8 cellular contexts compared by ENCODE assay signal in genomic region chr3:42803800-42804112, GRCh38. TPM values are rescaled to one million over a fixed set of nuclear protein-coding genes. Genes with fewer than 3 reads are reported as not detected.
DNase-seq lines count a peak whose midpoint lies in the region; ATAC-seq and TF ChIP-seq lines count a peak whose summit lies in the region.

No MANE protein-coding gene starts in this region.

- DNase-seq in WTC11 (ENCODE audit: low spot score) (peak; percentile 28), fibroblast of lung (ENCODE audit: low read depth in 2 of 2) (peak in 1 of 2 donors; percentile 29), neural crest cell (ENCODE audit: low read depth, low spot score) (no peak), COLO829 (ENCODE audit: low spot score) (no peak), NCI-H1694 (lab: John Stamatoyannopoulos, UW) (no peak)

- H2AFZ ChIP-seq in fibroblast of lung (ENCODE audit: low read length): peak overlapping the region; percentile 80

- peak overlapping the region; percentile 92 for H3K4me2 ChIP-seq in fibroblast of lung (ENCODE audit: extremely low read depth, insufficient read depth, low read length)

- peaks cover 38% of the 10 kb centered on the region for H3K4me1 Mint-ChIP-seq in WTC11
- peaks cover 50% of the 10 kb centered on the region for H3K4me1 Mint-ChIP-seq in neural crest cell

- H3K36me3 ChIP-seq in HUES48 (ENCODE audit: control insufficient read depth, insufficient read depth, low read length): peaks cover 7% of the 10 kb centered on the region; the same call in 1 of the 2 replicates
- H3K36me3 ChIP-seq in fibroblast of lung (ENCODE audit: control insufficient read depth, insufficient read depth, low read length): no peaks in the 10 kb centered on the region

- peaks cover 22% of the 10 kb centered on the region for H3K27me3 Mint-ChIP-seq in WTC11 (ENCODE audit: low read depth)
- peaks cover 15% of the 10 kb centered on the region for H3K27me3 Mint-ChIP-seq in neural crest cell (ENCODE audit: low read depth)

- H3K27ac ChIP-seq in HUES48 (ENCODE audit: low read depth, low read length): peak overlapping the region; percentile 86
- peak overlapping the region; percentile 93 for H3K27ac ChIP-seq in fibroblast of lung (ENCODE audit: insufficient read depth, low read length)

- no peaks in the 10 kb centered on the region for H3K9me3 ChIP-seq in HUES48 (ENCODE audit: control insufficient read depth, insufficient read depth, low read length)
- H3K9me3 ChIP-seq in fibroblast of lung (ENCODE audit: control insufficient read depth, insufficient read depth, low read depth, low read length): no peaks in the 10 kb centered on the region

- CTCF ChIA-PET in WTC11 (lab: Charles Lee): interaction anchor here (0.7 to 2.7 kb wide), 8 partner anchors 16 to 151 kb away, joined by 3 to 19 read pairs (median 6); no protein-coding TSS in a partner anchor

- POLR2A ChIA-PET in WTC11 (lab: Charles Lee): interaction anchor here (1.2 to 2.3 kb wide), 3 partner anchors 77 to 213 kb away, joined by 4 to 6 read pairs (median 6); partner anchors contain the start of genes NKTR and SS18L2

- H3K27me3 ChIP-seq in HUES48 (ENCODE audit: control insufficient read depth, insufficient read depth, low read length) (peaks cover 19% of the 10 kb centered on the region), fibroblast of lung (ENCODE audit: control insufficient read depth, insufficient read depth, low read length) (peaks cover 2% of the 10 kb centered on the region)

- H3K27ac Mint-ChIP-seq in WTC11 (peak overlapping the region; percentile 83), neural crest cell (ENCODE audit: unreplicated experiment) (peak overlapping the region; percentile 99)

- no peaks in the 10 kb centered on the region for H3K9me3 Mint-ChIP-seq in WTC11
- no peaks in the 10 kb centered on the region for H3K9me3 Mint-ChIP-seq in neural crest cell

- peaks cover 30% of the 10 kb centered on the region for H3K4me1 ChIP-seq in HUES48 (ENCODE audit: control insufficient read depth, insufficient read depth, low read length)
- no peaks in the 10 kb centered on the region for H3K4me1 ChIP-seq in fibroblast of lung (ENCODE audit: control insufficient read depth, extremely low read depth, insufficient read depth, low read length)

- H3K79me2 ChIP-seq in fibroblast of lung (ENCODE audit: control insufficient read depth, insufficient read depth, low read length): peaks cover 34% of the 10 kb centered on the region

- peak overlapping the region; percentile 95 for H3K4me3 Mint-ChIP-seq in WTC11
- peak overlapping the region; percentile 99 for H3K4me3 Mint-ChIP-seq in neural crest cell

- peak overlapping the region; percentile 91 for H3K4me3 ChIP-seq in GM08714 (ENCODE audit: low read length)
- H3K4me3 ChIP-seq in HUES48 (ENCODE audit: low read depth, low read length): peak overlapping the region; percentile 84
- H3K4me3 ChIP-seq in fibroblast of lung (replicated peaks in 1 of 4; ENCODE audit: control extremely low read depth in 1 of 4, insufficient read depth in 1 of 4, low read depth in 3 of 4, low read length in 4 of 4): peak overlapping the region; percentile 60 to 96 (median 80)

- TF ChIP-seq CTCF in WTC11 (IDR thresholded peaks at IDR 0.05) (no peak), fibroblast of lung (conservative IDR thresholded peaks at IDR 0.05 in 1 of 2, IDR thresholded peaks at IDR 0.05 in 1 of 2; ENCODE audit: low read depth in 1 of 2, low read length in 2 of 2) (no peak), neural crest cell (conservative IDR thresholded peaks at IDR 0.05) (no peak)

- H3K36me3 Mint-ChIP-seq in WTC11: peaks cover 10% of the 10 kb centered on the region
- peaks cover 5% of the 10 kb centered on the region for H3K36me3 Mint-ChIP-seq in neural crest cell (ENCODE audit: low read depth)

- peak; percentile 32 for ATAC-seq in GM21447 (IDR thresholded peaks at IDR 0.05; ENCODE audit: unreplicated experiment)
- peak; percentile 13 for ATAC-seq in WTC11

- H4K20me1 ChIP-seq in fibroblast of lung (ENCODE audit: control insufficient read depth, extremely low read depth, insufficient read depth, low read length): no peaks in the 10 kb centered on the region

- peak overlapping the region; percentile 81 for H3K9ac ChIP-seq in HUES48 (ENCODE audit: low read depth, low read length)
- peak overlapping the region; percentile 80 for H3K9ac ChIP-seq in fibroblast of lung (ENCODE audit: insufficient read depth, low read length)

TF ChIP-seq in WTC11, 78 proteins besides CTCF, POLR2A, EP300 and RAD21 (continues in another document):
- TF ChIP-seq, protein P1, sequence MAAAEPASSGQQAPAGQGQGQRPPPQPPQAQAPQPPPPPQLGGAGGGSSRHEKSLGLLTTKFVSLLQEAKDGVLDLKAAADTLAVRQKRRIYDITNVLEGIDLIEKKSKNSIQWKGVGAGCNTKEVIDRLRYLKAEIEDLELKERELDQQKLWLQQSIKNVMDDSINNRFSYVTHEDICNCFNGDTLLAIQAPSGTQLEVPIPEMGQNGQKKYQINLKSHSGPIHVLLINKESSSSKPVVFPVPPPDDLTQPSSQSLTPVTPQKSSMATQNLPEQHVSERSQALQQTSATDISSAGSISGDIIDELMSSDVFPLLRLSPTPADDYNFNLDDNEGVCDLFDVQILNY (CRISPR knock-in tag; IDR thresholded peaks at IDR 0.05): no peak
- TF ChIP-seq, protein P2, sequence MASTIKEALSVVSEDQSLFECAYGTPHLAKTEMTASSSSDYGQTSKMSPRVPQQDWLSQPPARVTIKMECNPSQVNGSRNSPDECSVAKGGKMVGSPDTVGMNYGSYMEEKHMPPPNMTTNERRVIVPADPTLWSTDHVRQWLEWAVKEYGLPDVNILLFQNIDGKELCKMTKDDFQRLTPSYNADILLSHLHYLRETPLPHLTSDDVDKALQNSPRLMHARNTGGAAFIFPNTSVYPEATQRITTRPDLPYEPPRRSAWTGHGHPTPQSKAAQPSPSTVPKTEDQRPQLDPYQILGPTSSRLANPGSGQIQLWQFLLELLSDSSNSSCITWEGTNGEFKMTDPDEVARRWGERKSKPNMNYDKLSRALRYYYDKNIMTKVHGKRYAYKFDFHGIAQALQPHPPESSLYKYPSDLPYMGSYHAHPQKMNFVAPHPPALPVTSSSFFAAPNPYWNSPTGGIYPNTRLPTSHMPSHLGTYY (CRISPR knock-in tag; IDR thresholded peaks at IDR 0.05): no peak
- no peak for TF ChIP-seq ZNF317 (CRISPR knock-in tag; IDR thresholded peaks at IDR 0.05; ENCODE audit: borderline replicate concordance, low read depth)
- TF ChIP-seq, protein P3, sequence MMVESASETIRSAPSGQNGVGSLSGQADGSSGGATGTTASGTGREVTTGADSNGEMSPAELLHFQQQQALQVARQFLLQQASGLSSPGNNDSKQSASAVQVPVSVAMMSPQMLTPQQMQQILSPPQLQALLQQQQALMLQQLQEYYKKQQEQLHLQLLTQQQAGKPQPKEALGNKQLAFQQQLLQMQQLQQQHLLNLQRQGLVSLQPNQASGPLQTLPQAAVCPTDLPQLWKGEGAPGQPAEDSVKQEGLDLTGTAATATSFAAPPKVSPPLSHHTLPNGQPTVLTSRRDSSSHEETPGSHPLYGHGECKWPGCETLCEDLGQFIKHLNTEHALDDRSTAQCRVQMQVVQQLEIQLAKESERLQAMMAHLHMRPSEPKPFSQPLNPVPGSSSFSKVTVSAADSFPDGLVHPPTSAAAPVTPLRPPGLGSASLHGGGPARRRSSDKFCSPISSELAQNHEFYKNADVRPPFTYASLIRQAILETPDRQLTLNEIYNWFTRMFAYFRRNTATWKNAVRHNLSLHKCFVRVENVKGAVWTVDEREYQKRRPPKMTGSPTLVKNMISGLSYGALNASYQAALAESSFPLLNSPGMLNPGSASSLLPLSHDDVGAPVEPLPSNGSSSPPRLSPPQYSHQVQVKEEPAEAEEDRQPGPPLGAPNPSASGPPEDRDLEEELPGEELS (CRISPR knock-in tag; IDR thresholded peaks at IDR 0.05): peak; percentile 9; the same call in 1 of the 2 replicates
- no peak for TF ChIP-seq MYBL2 (CRISPR knock-in tag; IDR thresholded peaks at IDR 0.05)
- no peak for TF ChIP-seq FOXK1 (CRISPR knock-in tag; IDR thresholded peaks at IDR 0.05)
- no peak for TF ChIP-seq ZNF423 (CRISPR knock-in tag; IDR thresholded peaks at IDR 0.05)
- TF ChIP-seq ETV6 (CRISPR knock-in tag; IDR thresholded peaks at IDR 0.05): no peak
- TF ChIP-seq TEAD4 (CRISPR knock-in tag; IDR thresholded peaks at IDR 0.05): no peak
- TF ChIP-seq MLX (CRISPR knock-in tag; IDR thresholded peaks at IDR 0.05): no peak
- TF ChIP-seq ZNF121 (CRISPR knock-in tag; IDR thresholded peaks at IDR 0.05): no peak
- no peak for TF ChIP-seq FOXP1 (CRISPR knock-in tag; IDR thresholded peaks at IDR 0.05; ENCODE audit: borderline replicate concordance)
- no peak for TF ChIP-seq ZNF219 (CRISPR knock-in tag; IDR thresholded peaks at IDR 0.05; ENCODE audit: borderline replicate concordance)
- TF ChIP-seq ZNF416 (CRISPR knock-in tag; IDR thresholded peaks at IDR 0.05): no peak
- TF ChIP-seq FOXJ3 (CRISPR knock-in tag; IDR thresholded peaks at IDR 0.05; ENCODE audit: borderline replicate concordance): no peak

RNA-seq across cellular contexts. Expression of gene HIGD1A, which starts 0.5 kb away (rescaled TPM):
- total RNA-seq in WTC11 (2021) (74.6 to 80.7 TPM (median 76.2 TPM) in 3 replicates), fibroblast of lung (98.6 and 121 TPM in 2 replicates), neural crest cell (82.4 and 85.2 TPM in 2 replicates)
- polyA plus RNA-seq in fibroblast of lung: 245 and 257 TPM in 2 replicates
- 135 and 146 TPM in 2 replicates for polyA plus RNA-seq in fibroblast of lung (2012)
- polyA minus RNA-seq in fibroblast of lung (ENCODE audit: low replicate concordance): 3.8 and 4.3 TPM in 2 replicates

RNA-seq across cellular contexts. Expression of gene ACKR2, which starts 5.5 kb away (rescaled TPM):
- total RNA-seq in WTC11 (2021) (0.28 to 0.41 TPM (median 0.39 TPM) in 3 replicates), fibroblast of lung (under 0.01 and 0.26 TPM in 2 replicates), neural crest cell (0.20 and 0.56 TPM in 2 replicates)
- polyA plus RNA-seq in fibroblast of lung: 0.12 and 0.19 TPM in 2 replicates
- polyA plus RNA-seq in fibroblast of lung (2012): 0.16 TPM in 1 of 2 replicates, not detected in the other
- not detected in 2 replicates for polyA minus RNA-seq in fibroblast of lung (ENCODE audit: low replicate concordance)

RNA-seq across cellular contexts. Expression of gene CCDC13, which starts 30.7 kb away (rescaled TPM):
- total RNA-seq in WTC11 (2021) (0.79 TPM in 1 of 3 replicates, not detected in the others), fibroblast of lung (0.51 and 0.66 TPM in 2 replicates), neural crest cell (1.5 and 2.0 TPM in 2 replicates)
- 0.41 and 0.43 TPM in 2 replicates for polyA plus RNA-seq in fibroblast of lung
- polyA plus RNA-seq in fibroblast of lung (2012): 0.36 and 0.56 TPM in 2 replicates
- polyA minus RNA-seq in fibroblast of lung (ENCODE audit: low replicate concordance): not detected in 2 replicates
